8 cellular contexts compared by ENCODE assay signal in the genomic region with DNA sequence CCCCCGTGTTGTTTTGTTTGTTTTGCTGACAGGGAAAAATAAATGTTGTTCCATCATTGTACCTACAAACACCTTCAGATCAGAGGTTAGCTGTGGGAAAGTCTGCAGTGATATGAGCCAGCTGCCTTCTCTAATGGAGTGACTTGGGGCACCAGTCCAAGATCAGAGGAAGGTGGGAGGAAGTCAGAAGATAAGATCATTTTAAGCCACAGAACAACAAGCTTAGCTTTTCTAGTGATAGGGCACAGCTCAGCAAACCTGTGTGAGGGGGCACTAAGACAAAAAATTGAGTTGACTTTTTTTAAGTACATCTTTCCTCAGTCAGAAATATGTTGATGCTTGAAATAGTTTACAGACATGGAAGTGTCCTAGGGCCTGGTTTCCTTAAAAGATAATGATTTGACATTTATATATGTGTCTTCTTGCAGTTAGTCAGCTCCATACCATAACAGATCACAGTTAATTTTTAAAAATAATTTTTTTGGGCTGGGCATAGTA.
A peak's percentile ranks its signal among the peaks of the same experiment; 100 is the strongest.
DNase-seq lines count a peak whose midpoint lies in the region; ATAC-seq and TF ChIP-seq lines count a peak whose summit lies in the region.

No MANE protein-coding gene starts in this region.

- TF ChIP-seq CTCF in MCF 10A (IDR thresholded peaks at IDR 0.05; ENCODE audit: unreplicated experiment) (no peak), nephron progenitor cell (IDR thresholded peaks at IDR 0.05) (no peak)

- H3K4me3 Mint-ChIP-seq in MCF 10A (ENCODE audit: unreplicated experiment) = peak overlapping the region; percentile 52
- H3K4me3 Mint-ChIP-seq in nephron progenitor cell = peak overlapping the region; percentile 60

- peaks cover 9% of the 10 kb centered on the region for H3K9me3 ChIP-seq in BLaER1

- no peaks in the 10 kb centered on the region for H3K36me3 ChIP-seq in BLaER1

- DNase-seq in MCF 10A (ENCODE audit: unreplicated experiment) = peak; percentile 28
- DNase-seq in nephron progenitor cell = no peak
- DNase-seq in NK-92 (lab: John Stamatoyannopoulos, UW; ENCODE audit: unreplicated experiment) = no peak
- DNase-seq in SKM-1 treated with dmso at 0.1 percent for 144 hours (lab: John Stamatoyannopoulos, UW; ENCODE audit: unreplicated experiment) = no peak

- H3K4me1 Mint-ChIP-seq in MCF 10A (ENCODE audit: insufficient read depth, unreplicated experiment) = peaks cover 35% of the 10 kb centered on the region
- peaks cover 67% of the 10 kb centered on the region for H3K4me1 Mint-ChIP-seq in nephron progenitor cell

- H3K27me3 Mint-ChIP-seq in MCF 10A (ENCODE audit: insufficient read depth, unreplicated experiment) = no peaks in the 10 kb centered on the region
- H3K27me3 Mint-ChIP-seq in nephron progenitor cell (ENCODE audit: low read depth, poor library complexity) = no peaks in the 10 kb centered on the region

- no TSS peak for BruUV-seq in MCF 10A (replicated peaks; lab: Mats Ljungman, UMichigan)

- intact Hi-C loops in MCF 10A (cut with micrococcal nuclease) = no loop called here

- CTCF ChIA-PET in MCF 10A (lab: Yijun Ruan, JAX) = interaction anchor here (0.6 kb wide), 2 partner anchors 569 to 624 kb away, joined by 3 to 5 read pairs; no protein-coding TSS in a partner anchor

- H3K27ac Mint-ChIP-seq in MCF 10A (ENCODE audit: low read depth, unreplicated experiment) (peak overlapping the region; percentile 86), nephron progenitor cell (peak overlapping the region; percentile 97)

- H3K4me3 ChIP-seq in BLaER1 = peak overlapping the region; percentile 55

- POLR2A ChIA-PET in MCF 10A (lab: Yijun Ruan, JAX) = interaction anchor here (0.6 to 1.4 kb wide), 7 partner anchors 11 to 332 kb away, joined by 3 to 5 read pairs (median 3); no protein-coding TSS in a partner anchor

- H3K36me3 Mint-ChIP-seq in MCF 10A (ENCODE audit: insufficient read depth, unreplicated experiment) = peaks cover 5% of the 10 kb centered on the region
- H3K36me3 Mint-ChIP-seq in nephron progenitor cell (ENCODE audit: low read depth) = peaks cover 5% of the 10 kb centered on the region

- no peaks in the 10 kb centered on the region for H3K27me3 ChIP-seq in BLaER1

- peak overlapping the region; percentile 67 for H3K9ac ChIP-seq in BLaER1

- peaks cover 78% of the 10 kb centered on the region for H3K4me1 ChIP-seq in BLaER1

- H3K4me2 ChIP-seq in BLaER1 = peak overlapping the region; percentile 81

- no peaks in the 10 kb centered on the region for H3K9me3 Mint-ChIP-seq in MCF 10A (ENCODE audit: unreplicated experiment)
- peaks cover 5% of the 10 kb centered on the region for H3K9me3 Mint-ChIP-seq in nephron progenitor cell

- ATAC-seq in GM21515 (IDR thresholded peaks at IDR 0.05; ENCODE audit: unreplicated experiment) (peak; percentile 29), SK-N-SH treated with all-trans-retinoic acid at 6 μM for 48 hours (peak; percentile 31), HG02798 (IDR thresholded peaks at IDR 0.05; ENCODE audit: poor library complexity, unreplicated experiment) (no peak)

- H4K20me1 ChIP-seq in BLaER1 = no peaks in the 10 kb centered on the region

- peak overlapping the region; percentile 79 for H3K27ac ChIP-seq in BLaER1

TF ChIP-seq in SK-N-SH treated with all-trans-retinoic acid at 6 μM for 48 hours, 23 proteins besides CTCF, POLR2A, EP300 and RAD21:
- TF ChIP-seq BACH2 (CRISPR knock-in tag; IDR thresholded peaks at IDR 0.05; ENCODE audit: borderline replicate concordance) (no peak), TCF4 (CRISPR knock-in tag; IDR thresholded peaks at IDR 0.05; ENCODE audit: borderline replicate concordance) (0 out of 2 replicates have a peak, but pooled peaks have one; percentile 10), ISL1 (CRISPR knock-in tag; IDR thresholded peaks at IDR 0.05) (peak; percentile 65), ZC3H10 (CRISPR knock-in tag; IDR thresholded peaks at IDR 0.05) (no peak)
- TF ChIP-seq, protein P1, sequence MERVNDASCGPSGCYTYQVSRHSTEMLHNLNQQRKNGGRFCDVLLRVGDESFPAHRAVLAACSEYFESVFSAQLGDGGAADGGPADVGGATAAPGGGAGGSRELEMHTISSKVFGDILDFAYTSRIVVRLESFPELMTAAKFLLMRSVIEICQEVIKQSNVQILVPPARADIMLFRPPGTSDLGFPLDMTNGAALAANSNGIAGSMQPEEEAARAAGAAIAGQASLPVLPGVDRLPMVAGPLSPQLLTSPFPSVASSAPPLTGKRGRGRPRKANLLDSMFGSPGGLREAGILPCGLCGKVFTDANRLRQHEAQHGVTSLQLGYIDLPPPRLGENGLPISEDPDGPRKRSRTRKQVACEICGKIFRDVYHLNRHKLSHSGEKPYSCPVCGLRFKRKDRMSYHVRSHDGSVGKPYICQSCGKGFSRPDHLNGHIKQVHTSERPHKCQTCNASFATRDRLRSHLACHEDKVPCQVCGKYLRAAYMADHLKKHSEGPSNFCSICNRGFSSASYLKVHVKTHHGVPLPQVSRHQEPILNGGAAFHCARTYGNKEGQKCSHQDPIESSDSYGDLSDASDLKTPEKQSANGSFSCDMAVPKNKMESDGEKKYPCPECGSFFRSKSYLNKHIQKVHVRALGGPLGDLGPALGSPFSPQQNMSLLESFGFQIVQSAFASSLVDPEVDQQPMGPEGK (CRISPR knock-in tag; IDR thresholded peaks at IDR 0.05; ENCODE audit: borderline replicate concordance) = peak; percentile 34; the same call in 1 of the 2 replicates
